ENCODE assay signal across 9 cellular contexts in the genomic region with DNA sequence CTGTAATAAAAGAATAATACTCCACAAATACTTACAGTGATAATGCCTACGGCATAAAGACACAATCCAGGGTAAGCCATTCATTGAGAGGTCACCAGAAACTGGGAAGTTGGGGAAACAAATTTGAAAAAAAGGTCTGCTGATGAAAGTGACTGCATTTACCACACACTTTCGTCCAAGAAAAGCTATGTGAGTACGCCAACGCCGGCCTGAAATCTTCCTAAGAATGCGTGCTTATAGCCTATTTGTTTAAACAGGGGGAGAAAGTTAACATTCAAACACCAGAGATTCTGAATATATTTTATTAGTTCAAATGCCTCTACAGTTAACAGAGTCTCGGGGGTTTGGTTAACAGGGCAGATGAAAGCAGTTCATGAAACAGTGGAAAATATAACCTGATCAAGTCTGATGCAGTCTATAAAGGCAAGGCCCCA. TPM values are rescaled to one million over a fixed set of nuclear protein-coding genes. Genes with fewer than 3 reads are reported as not detected.
DNase-seq lines count a peak whose midpoint lies in the region; ATAC-seq, FAIRE-seq and TF ChIP-seq lines count a peak whose summit lies in the region.
"Had no signal": no experiment of that assay in that cellular context is flagged by ENCODE, and none has a peak within 500 bp of the region (broad histone marks: within the 10 kb centered on the region; RNA-seq: fewer than 3 reads in every experiment).

No MANE protein-coding gene starts in this region.

- no peaks in the 10 kb centered on the region for H3K9me1 ChIP-seq in endothelial cell of umbilical vein (replicated peaks; ENCODE audit: control insufficient read depth, extremely low read depth, insufficient read depth, low read length)

- no peaks in the 10 kb centered on the region for H3K9me2 ChIP-seq in PC-9 (ENCODE audit: insufficient read depth)

- POLR2A ChIA-PET in PC-9 (lab: Charles Lee; ENCODE audit: unreplicated experiment) = interaction anchor here (0.5 to 0.7 kb wide), 6 partner anchors 35 to 1064 kb away, joined by 4 to 10 read pairs (median 4); no protein-coding TSS in a partner anchor
- POLR2A ChIA-PET in endothelial cell of umbilical vein (lab: Charles Lee) = interaction anchor here (0.6 to 1.4 kb wide), 2 partner anchors 20 to 64 kb away, joined by 3 to 11 read pairs; no protein-coding TSS in a partner anchor
- POLR2A ChIA-PET in naive thymus-derived CD4-positive, alpha-beta T cell (lab: Charles Lee) = interaction anchor here (0.7 to 1.3 kb wide), 4 partner anchors 14 to 392 kb away, joined by 3 to 5 read pairs (median 3); partner anchors contain the start of genes ADAT2, PEX3 and SF3B5

- TF ChIP-seq CTCF in PC-9 (conservative IDR thresholded peaks at IDR 0.05) = no peak
- TF ChIP-seq CTCF in endothelial cell of umbilical vein (IDR thresholded peaks at IDR 0.05; ENCODE audit: extremely low read depth in 1 of 2, insufficient read depth in 1 of 2, low read depth in 1 of 2, low read length in 2 of 2) = no peak

- FAIRE-seq in endothelial cell of umbilical vein (lab: Jason Lieb, UNC) = peak; percentile 40

- BruUV-seq in PC-9 (replicated peaks; lab: Mats Ljungman, UMichigan) = TSS peak; percentile 97
- BruUV-seq in endothelial cell of umbilical vein (replicated peaks; lab: Mats Ljungman, UMichigan) = TSS peak; percentile 98

- no peaks in the 10 kb centered on the region for H3K27me3 ChIP-seq in PC-9 (ENCODE audit: insufficient read depth, low read depth)
- H3K27me3 ChIP-seq in endothelial cell of umbilical vein (ENCODE audit: control insufficient read depth in 2 of 2, insufficient read depth in 2 of 2, low read length in 2 of 2) = no peaks in the 10 kb centered on the region
- no peaks in the 10 kb centered on the region for H3K27me3 ChIP-seq in naive thymus-derived CD4-positive, alpha-beta T cell (ENCODE audit: control insufficient read depth in 2 of 2, insufficient read depth in 2 of 2, low read length in 2 of 2)

- no peak for DNase-seq in activated CD4-positive, CD25-positive, alpha-beta regulatory T cell (lab: John Stamatoyannopoulos, UW)
- DNase-seq in PC-9 = no peak
- no peak for DNase-seq in endothelial cell of umbilical vein (ENCODE audit: low read depth, low spot score)
- no peak for DNase-seq in naive thymus-derived CD4-positive, alpha-beta T cell
- no peak for DNase-seq in DMS153 treated with DMSO at 0.1 percent for 48 hours (lab: John Stamatoyannopoulos, UW; ENCODE audit: unreplicated experiment)

- H4K20me1 ChIP-seq in PC-9 (ENCODE audit: insufficient read depth) = no peaks in the 10 kb centered on the region
- H4K20me1 ChIP-seq in endothelial cell of umbilical vein (replicated peaks; ENCODE audit: control insufficient read depth, extremely low read depth, insufficient read depth, low read length) = no peaks in the 10 kb centered on the region

- intact Hi-C loops in PC-9 (cut with micrococcal nuclease; ENCODE audit: unreplicated experiment) (loop anchor here (2.0 to 5.0 kb wide), 5 partner anchors 98 to 375 kb away; partner anchors contain the start of gene PLAGL1), endothelial cell of umbilical vein (cut with micrococcal nuclease) (loop anchor here (2.0 kb wide), 3 partner anchors 146 to 164 kb away; no protein-coding TSS in a partner anchor)
- intact Hi-C loops in naive thymus-derived CD4-positive, alpha-beta T cell (cut with micrococcal nuclease) = loop anchor here (2.0 to 10.0 kb wide), 15 partner anchors 36 to 1970 kb away; partner anchors contain the start of genes FUCA2 (in 2 of the 2), HIVEP2 (in 2 of the 2), STX11 (in 2 of the 2) and AIG1 (in 1 of the 2)

- ATAC-seq in activated CD4-positive, CD25-positive, alpha-beta regulatory T cell treated with anti-CD3 and anti-CD28 coated beads, Interleukin-2, amount 50 U/mL, for 24 hours = peak; percentile 62 to 65
- peak; percentile 52 for ATAC-seq in naive thymus-derived CD4-positive, alpha-beta T cell
- no peak for ATAC-seq in HG03460 (IDR thresholded peaks at IDR 0.05; ENCODE audit: unreplicated experiment)
- ATAC-seq in GM18511 (IDR thresholded peaks at IDR 0.05; ENCODE audit: unreplicated experiment) = no peak

- peak overlapping the region; percentile 72 for H3K27ac ChIP-seq in PC-9
- peak overlapping the region; percentile 90 for H3K27ac ChIP-seq in endothelial cell of umbilical vein (ENCODE audit: insufficient read depth, low read depth, low read length)
- peak overlapping the region; percentile 92 for H3K27ac ChIP-seq in naive thymus-derived CD4-positive, alpha-beta T cell (ENCODE audit: low read depth, low read length)

- H3K79me2 ChIP-seq in PC-9 (ENCODE audit: low read depth) (peaks cover 29% of the 10 kb centered on the region), endothelial cell of umbilical vein (ENCODE audit: control insufficient read depth, insufficient read depth, low read length) (peaks cover 27% of the 10 kb centered on the region)

- TF ChIP-seq POLR2A in endothelial cell of umbilical vein (IDR thresholded peaks at IDR 0.05; ENCODE audit: low read depth, low read length) = no peak

- no peaks in the 10 kb centered on the region for H3K27me3 Mint-ChIP-seq in naive thymus-derived CD4-positive, alpha-beta T cell

- peaks cover 17% of the 10 kb centered on the region; the same call in 1 of the 2 replicates for H3K4me1 ChIP-seq in PC-9 (replicated peaks; ENCODE audit: insufficient read depth)
- peaks cover 9% of the 10 kb centered on the region for H3K4me1 ChIP-seq in endothelial cell of umbilical vein (ENCODE audit: control insufficient read depth, extremely low read depth, insufficient read depth, low read length)
- peaks cover 6 to 11% of the 10 kb centered on the region in 2 donors for H3K4me1 ChIP-seq in naive thymus-derived CD4-positive, alpha-beta T cell (ENCODE audit: control insufficient read depth in 2 of 2, insufficient read depth in 2 of 2, low read length in 2 of 2)

- H3K9ac ChIP-seq in endothelial cell of umbilical vein (replicated peaks; ENCODE audit: extremely low read depth, insufficient read depth, low read length) = peak overlapping the region; percentile 91

- peak overlapping the region; percentile 93 to 99 (median 96) for H3K4me3 Mint-ChIP-seq in naive thymus-derived CD4-positive, alpha-beta T cell

- H3K4me3 ChIP-seq in PC-9 = peak overlapping the region; percentile 94
- peak overlapping the region; percentile 46 to 82 (median 49) for H3K4me3 ChIP-seq in endothelial cell of umbilical vein (replicated peaks in 1 of 3; ENCODE audit: insufficient read depth in 1 of 3, low read depth in 1 of 3, low read length in 3 of 3)
- H3K4me3 ChIP-seq in naive thymus-derived CD4-positive, alpha-beta T cell (ENCODE audit: low read length) = peak overlapping the region; percentile 99

- H3K9me3 Mint-ChIP-seq in naive thymus-derived CD4-positive, alpha-beta T cell = peaks cover 0 to 1% (median 0%) of the 10 kb centered on the region in 11 donors

- H2AFZ ChIP-seq in PC-9 = peak overlapping the region; percentile 98
- H2AFZ ChIP-seq in endothelial cell of umbilical vein (ENCODE audit: low read depth, low read length) = peak overlapping the region; percentile 89

- dilution Hi-C loops in endothelial cell of umbilical vein (cut with MboI; ENCODE audit: extremely low pct_ligation_motif_present, low sequenced_read_pairs) = no loop called here

- H3K36me3 ChIP-seq in PC-9 (ENCODE audit: low read depth) = peaks cover 28% of the 10 kb centered on the region
- peaks cover 11 to 19% of the 10 kb centered on the region in 2 experiments for H3K36me3 ChIP-seq in endothelial cell of umbilical vein (ENCODE audit: control insufficient read depth in 2 of 2, extremely low read depth in 1 of 2, insufficient read depth in 2 of 2, low read length in 2 of 2)
- peaks cover 8 to 33% (median 14%) of the 10 kb centered on the region in 3 experiments for H3K36me3 ChIP-seq in naive thymus-derived CD4-positive, alpha-beta T cell (ENCODE audit: control insufficient read depth in 2 of 3, insufficient read depth in 3 of 3, low read length in 3 of 3)

- H3K9me3 ChIP-seq in PC-9 (ENCODE audit: insufficient read depth, low read depth) (no peaks in the 10 kb centered on the region), endothelial cell of umbilical vein (replicated peaks; ENCODE audit: control insufficient read depth, insufficient read depth, low read length) (no peaks in the 10 kb centered on the region)
- no peaks in the 10 kb centered on the region for H3K9me3 ChIP-seq in naive thymus-derived CD4-positive, alpha-beta T cell (ENCODE audit: control insufficient read depth in 2 of 3, low read length in 3 of 3)

- CTCF ChIA-PET in PC-9 (lab: Charles Lee) = no interaction called here
- CTCF ChIA-PET in endothelial cell of umbilical vein (lab: Charles Lee) = interaction anchor here (0.7 to 4.2 kb wide), 9 partner anchors 14 to 267 kb away, joined by 3 to 40 read pairs (median 4); no protein-coding TSS in a partner anchor
- CTCF ChIA-PET in naive thymus-derived CD4-positive, alpha-beta T cell (lab: Charles Lee) = interaction anchor here (1.0 kb wide), 2 partner anchors 9 to 267 kb away, joined by 3 read pairs; no protein-coding TSS in a partner anchor

- peaks cover 14 to 38% (median 32%) of the 10 kb centered on the region in 7 donors for H3K4me1 Mint-ChIP-seq in naive thymus-derived CD4-positive, alpha-beta T cell

- peak overlapping the region; percentile 91 to 99 (median 97) for H3K27ac Mint-ChIP-seq in naive thymus-derived CD4-positive, alpha-beta T cell

- peak overlapping the region; percentile 91 for H3K4me2 ChIP-seq in PC-9
- H3K4me2 ChIP-seq in endothelial cell of umbilical vein (ENCODE audit: insufficient read depth, low read length) = peak overlapping the region; percentile 80

- no peaks in the 10 kb centered on the region for H3F3A ChIP-seq in PC-9 (ENCODE audit: insufficient read depth, low read depth)

- H3K36me3 Mint-ChIP-seq in naive thymus-derived CD4-positive, alpha-beta T cell = peaks cover 7 to 22% (median 20%) of the 10 kb centered on the region in 5 donors

RNA-seq across cellular contexts. Expression of gene LTV1, which starts 0.7 kb away (rescaled TPM):
- total RNA-seq in PC-9 (2021) = 15.4 and 18.3 TPM in 2 replicates
- 26.6 and 26.9 TPM in 2 replicates for total RNA-seq in endothelial cell of umbilical vein
- 3.0 and 5.2 TPM in 2 replicates for polyA plus RNA-seq in endothelial cell of umbilical vein
- polyA plus RNA-seq in endothelial cell of umbilical vein (2011; cell fraction: cytosol; rRNA removed) = 12.3 and 14.2 TPM in 2 replicates
- 25.6 and 39.9 TPM in 2 replicates for polyA plus RNA-seq in endothelial cell of umbilical vein (2011; cell fraction: nucleus; rRNA removed)
- polyA plus RNA-seq in endothelial cell of umbilical vein (2012) = 22.9 and 39.3 TPM in 2 replicates
- 5.4 and 5.5 TPM in 2 replicates for polyA minus RNA-seq in endothelial cell of umbilical vein
- polyA minus RNA-seq in endothelial cell of umbilical vein (2011; cell fraction: cytosol; rRNA and poly(A)+ RNA removed) = 6.9 TPM
- 7.3 and 9.7 TPM in 2 replicates for polyA minus RNA-seq in endothelial cell of umbilical vein (2011; cell fraction: nucleus; rRNA and poly(A)+ RNA removed)
- total RNA-seq in naive thymus-derived CD4-positive, alpha-beta T cell = 10 to 100 TPM; 16.5 to 29.6 (median 22.6) TPM
- polyA plus RNA-seq in naive thymus-derived CD4-positive, alpha-beta T cell = 10 to 100 TPM; 20.6 to 23.4 TPM

RNA-seq across cellular contexts. Expression of gene ZC2HC1B, which starts 21.8 kb away (rescaled TPM):
- not detected in 2 replicates for total RNA-seq in PC-9 (2021)
- not detected in 2 replicates for total RNA-seq in endothelial cell of umbilical vein
- polyA plus RNA-seq in endothelial cell of umbilical vein = not detected in 2 replicates
- not detected in 2 replicates for polyA plus RNA-seq in endothelial cell of umbilical vein (2011; cell fraction: cytosol; rRNA removed)
- polyA plus RNA-seq in endothelial cell of umbilical vein (2011; cell fraction: nucleus; rRNA removed) = not detected in 2 replicates
- not detected in 2 replicates for polyA plus RNA-seq in endothelial cell of umbilical vein (2012)
- polyA minus RNA-seq in endothelial cell of umbilical vein = not detected in 2 replicates
- polyA minus RNA-seq in endothelial cell of umbilical vein (2011; cell fraction: cytosol; rRNA and poly(A)+ RNA removed) = not detected
- polyA minus RNA-seq in endothelial cell of umbilical vein (2011; cell fraction: nucleus; rRNA and poly(A)+ RNA removed) = not detected in 2 replicates
- under 1 TPM in 1 of 5 experiments, not detected in 4; 0.49 TPM for total RNA-seq in naive thymus-derived CD4-positive, alpha-beta T cell
- not detected for polyA plus RNA-seq in naive thymus-derived CD4-positive, alpha-beta T cell
- total RNA-seq: dermis microvascular lymphatic vessel endothelial cell had no signal

Comparison
In these comparisons a context has a peak if more than half of its experiments do, and no peak if none do; other contexts are left out.
1. ATAC-seq: peak in activated CD4-positive, CD25-positive, alpha-beta regulatory T cell treated with anti-CD3 and anti-CD28 coated beads, Interleukin-2, amount 50 U/mL, for 24 hours (2 of 2) and naive thymus-derived CD4-positive, alpha-beta T cell (single experiment); none in HG03460 (single experiment) and GM18511 (single experiment).
2. H3K4me3 ChIP-seq: peak in every context shown above with its lines; median percentile 99 in naive thymus-derived CD4-positive, alpha-beta T cell; 94 in PC-9; 49 in endothelial cell of umbilical vein.
3. Peak in every context shown above with its lines, with median percentiles within 50 percentile points of each other: H3K27ac ChIP-seq.